In the genomic region with DNA sequence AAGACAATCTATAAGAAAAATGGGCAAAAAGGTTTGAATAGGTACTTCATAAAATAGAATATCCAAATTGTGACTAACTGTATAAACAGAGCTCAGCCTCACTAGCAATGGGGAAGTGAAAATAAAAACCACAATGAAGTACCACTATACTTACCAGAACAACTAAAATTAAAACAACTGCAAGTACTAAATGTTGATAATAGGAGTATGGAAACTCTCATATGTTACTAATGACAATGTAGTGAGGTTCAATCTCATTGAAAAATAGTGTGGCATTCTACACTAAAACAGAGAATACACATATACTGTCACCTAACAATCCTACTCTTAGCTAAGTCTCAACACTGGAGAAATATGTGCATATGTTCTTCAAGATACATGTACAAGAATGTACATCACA, we compare ENCODE assay signal across 11 cellular contexts.
DNase-seq lines count a peak whose midpoint lies in the region; ATAC-seq, FAIRE-seq and TF ChIP-seq lines count a peak whose summit lies in the region.
"Had no signal": no experiment of that assay in that cellular context is flagged by ENCODE, and none has a peak within 500 bp of the region (broad histone marks: within the 10 kb centered on the region; RNA-seq: fewer than 3 reads in every experiment).

No MANE protein-coding gene starts in this region.

- TF ChIP-seq POLR2A in GM12892 (IDR thresholded peaks at IDR 0.05; ENCODE audit: low read depth, low read length) = no peak

- FAIRE-seq in GM12892 (lab: Jason Lieb, UNC) (peak; percentile 86), frontal cortex (lab: Jason Lieb, UNC) (no peak)
- FAIRE-seq: keratinocyte had no signal

- DNase-seq in GM12892 (ENCODE audit: insufficient read length) (no peak), OCI-M1 (lab: John Stamatoyannopoulos, UW) (peak; percentile 62), frontal cortex (ENCODE audit: low spot score in 2 of 2) (no peak), OCI-M2 (lab: John Stamatoyannopoulos, UW; ENCODE audit: unreplicated experiment) (no peak), COLO829 (ENCODE audit: low spot score) (no peak)
- no peak for DNase-seq in activated effector memory CD4-positive, alpha-beta T cell treated with anti-CD3 and anti-CD28 coated beads, Interleukin-2, amount 50 U/mL, for 16 hours
- DNase-seq: effector CD8-positive, alpha-beta T cell; right lobe of liver had no signal

- ATAC-seq in GM19455 (IDR thresholded peaks at IDR 0.05; ENCODE audit: unreplicated experiment) (peak; percentile 98), HG03066 (IDR thresholded peaks at IDR 0.05; ENCODE audit: low read depth, unreplicated experiment) (peak; percentile 98)
